In genomic region chr10:17065273-17065672, GRCh38 we compare ENCODE assay signal across 1 cellular context.
TF ChIP-seq lines count a peak whose summit lies in the region.

No MANE protein-coding gene starts in this region.

TF ChIP-seq in HEK293, 187 proteins besides CTCF, POLR2A, EP300 and RAD21 (continued from another document):
- TF ChIP-seq, protein P1, sequence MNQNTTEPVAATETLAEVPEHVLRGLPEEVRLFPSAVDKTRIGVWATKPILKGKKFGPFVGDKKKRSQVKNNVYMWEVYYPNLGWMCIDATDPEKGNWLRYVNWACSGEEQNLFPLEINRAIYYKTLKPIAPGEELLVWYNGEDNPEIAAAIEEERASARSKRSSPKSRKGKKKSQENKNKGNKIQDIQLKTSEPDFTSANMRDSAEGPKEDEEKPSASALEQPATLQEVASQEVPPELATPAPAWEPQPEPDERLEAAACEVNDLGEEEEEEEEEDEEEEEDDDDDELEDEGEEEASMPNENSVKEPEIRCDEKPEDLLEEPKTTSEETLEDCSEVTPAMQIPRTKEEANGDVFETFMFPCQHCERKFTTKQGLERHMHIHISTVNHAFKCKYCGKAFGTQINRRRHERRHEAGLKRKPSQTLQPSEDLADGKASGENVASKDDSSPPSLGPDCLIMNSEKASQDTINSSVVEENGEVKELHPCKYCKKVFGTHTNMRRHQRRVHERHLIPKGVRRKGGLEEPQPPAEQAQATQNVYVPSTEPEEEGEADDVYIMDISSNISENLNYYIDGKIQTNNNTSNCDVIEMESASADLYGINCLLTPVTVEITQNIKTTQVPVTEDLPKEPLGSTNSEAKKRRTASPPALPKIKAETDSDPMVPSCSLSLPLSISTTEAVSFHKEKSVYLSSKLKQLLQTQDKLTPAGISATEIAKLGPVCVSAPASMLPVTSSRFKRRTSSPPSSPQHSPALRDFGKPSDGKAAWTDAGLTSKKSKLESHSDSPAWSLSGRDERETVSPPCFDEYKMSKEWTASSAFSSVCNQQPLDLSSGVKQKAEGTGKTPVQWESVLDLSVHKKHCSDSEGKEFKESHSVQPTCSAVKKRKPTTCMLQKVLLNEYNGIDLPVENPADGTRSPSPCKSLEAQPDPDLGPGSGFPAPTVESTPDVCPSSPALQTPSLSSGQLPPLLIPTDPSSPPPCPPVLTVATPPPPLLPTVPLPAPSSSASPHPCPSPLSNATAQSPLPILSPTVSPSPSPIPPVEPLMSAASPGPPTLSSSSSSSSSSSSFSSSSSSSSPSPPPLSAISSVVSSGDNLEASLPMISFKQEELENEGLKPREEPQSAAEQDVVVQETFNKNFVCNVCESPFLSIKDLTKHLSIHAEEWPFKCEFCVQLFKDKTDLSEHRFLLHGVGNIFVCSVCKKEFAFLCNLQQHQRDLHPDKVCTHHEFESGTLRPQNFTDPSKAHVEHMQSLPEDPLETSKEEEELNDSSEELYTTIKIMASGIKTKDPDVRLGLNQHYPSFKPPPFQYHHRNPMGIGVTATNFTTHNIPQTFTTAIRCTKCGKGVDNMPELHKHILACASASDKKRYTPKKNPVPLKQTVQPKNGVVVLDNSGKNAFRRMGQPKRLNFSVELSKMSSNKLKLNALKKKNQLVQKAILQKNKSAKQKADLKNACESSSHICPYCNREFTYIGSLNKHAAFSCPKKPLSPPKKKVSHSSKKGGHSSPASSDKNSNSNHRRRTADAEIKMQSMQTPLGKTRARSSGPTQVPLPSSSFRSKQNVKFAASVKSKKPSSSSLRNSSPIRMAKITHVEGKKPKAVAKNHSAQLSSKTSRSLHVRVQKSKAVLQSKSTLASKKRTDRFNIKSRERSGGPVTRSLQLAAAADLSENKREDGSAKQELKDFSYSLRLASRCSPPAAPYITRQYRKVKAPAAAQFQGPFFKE (tag by site-specific recombination; IDR thresholded peaks at IDR 0.05; ENCODE audit: borderline replicate concordance) = no peak
- TF ChIP-seq SCRT2 (tag by site-specific recombination; IDR thresholded peaks at IDR 0.05) (peak; percentile 95), GLI4 (tag by site-specific recombination; IDR thresholded peaks at IDR 0.05) (no peak), SCRT1 (tag by site-specific recombination; IDR thresholded peaks at IDR 0.05; ENCODE audit: borderline replicate concordance) (peak; percentile 76), REPIN1 (tag by site-specific recombination; IDR thresholded peaks at IDR 0.05; ENCODE audit: low read depth) (no peak), HOXA7 (CRISPR knock-in tag; IDR thresholded peaks at IDR 0.05; ENCODE audit: borderline replicate concordance) (no peak), ZNF121 (tag by site-specific recombination; IDR thresholded peaks at IDR 0.05) (no peak)
